Comparison of ENCODE assay signal across 10 cellular contexts in genomic region chr17:59423137-59423703, GRCh38.
DNase-seq lines count a peak whose midpoint lies in the region; TF ChIP-seq lines count a peak whose summit lies in the region.
"Had no signal": no experiment of that assay in that cellular context is flagged by ENCODE, and none has a peak within 500 bp of the region (broad histone marks: within the 10 kb centered on the region; RNA-seq: fewer than 3 reads in every experiment).

No MANE protein-coding gene starts in this region.

- H3K27ac Mint-ChIP-seq in Calu3 (ENCODE audit: unreplicated experiment), result no peak overlapping the region

- no peaks in the 10 kb centered on the region for H3K9me3 ChIP-seq in SK-N-SH
- no peaks in the 10 kb centered on the region for H3K9me3 ChIP-seq in parathyroid adenoma (ENCODE audit: control insufficient read depth, low read length)

- H3K9ac ChIP-seq in SK-N-SH (no peak overlapping the region), parathyroid adenoma (peak overlapping the region; percentile 9)

- WGBS in SK-N-SH (ENCODE audit: low lambda C conversion rate), result 39% methylated on average over 9 of the region's 9 CpGs

- H3K4me3 Mint-ChIP-seq in Calu3 (ENCODE audit: low read depth, unreplicated experiment), result no peak overlapping the region

- no peaks in the 10 kb centered on the region for H3K36me3 ChIP-seq in SK-N-SH (replicated peaks in 1 of 2; ENCODE audit: control insufficient read depth in 1 of 2, insufficient read depth in 2 of 2, low read length in 1 of 2)
- no peaks in the 10 kb centered on the region for H3K36me3 ChIP-seq in parathyroid adenoma (ENCODE audit: control insufficient read depth, insufficient read depth, low read length)

- POLR2A ChIA-PET in SK-N-SH (lab: Yijun Ruan, JAX), result interaction anchor here (1.1 kb wide), 1 partner anchor 38 kb away, joined by 3 read pairs; no protein-coding TSS in a partner anchor

- CTCF ChIA-PET in Calu3 (lab: Charles Lee), result interaction anchor here (1.2 kb wide), 1 partner anchor 195 kb away, joined by 4 read pairs; no protein-coding TSS in a partner anchor
- CTCF ChIA-PET in SK-N-SH (lab: Yijun Ruan, JAX), result interaction anchor here (1.1 to 27.0 kb wide), 10 partner anchors 16 to 135 kb away, joined by 3 to 569 read pairs (median 4); partner anchors contain the start of gene YPEL2

- H2AFZ ChIP-seq in SK-N-SH (ENCODE audit: low read depth) (no peak overlapping the region), parathyroid adenoma (peak overlapping the region; percentile 88)

- TF ChIP-seq RAD21 in SK-N-SH (IDR thresholded peaks at IDR 0.05; ENCODE audit: low read length), result no peak

- H3K4me3 ChIP-seq in SK-N-SH (ENCODE audit: low read depth in 2 of 2, low read length in 1 of 2), result no peak overlapping the region
- H3K4me3 ChIP-seq in fibroblast of the aortic adventitia (ENCODE audit: low read depth, low read length), result no peak overlapping the region
- H3K4me3 ChIP-seq in parathyroid adenoma (ENCODE audit: low read depth, low read length), result no peak overlapping the region
- H3K4me3 ChIP-seq: skin epidermis had no signal

- H3K9me3 Mint-ChIP-seq in Calu3 (ENCODE audit: low read depth, unreplicated experiment), result no peaks in the 10 kb centered on the region

- in situ Hi-C loops in GM13976 (cut with MboI; ENCODE audit: low sequenced_read_pairs, unreplicated experiment), result no loop called here

- TF ChIP-seq CTCF in Calu3 (IDR thresholded peaks at IDR 0.05; ENCODE audit: unreplicated experiment) (no peak), SK-N-SH (IDR thresholded peaks at IDR 0.05) (no peak), fibroblast of the aortic adventitia (IDR thresholded peaks at IDR 0.05; ENCODE audit: insufficient read depth, low read length) (no peak), parathyroid adenoma (IDR thresholded peaks at IDR 0.05) (no peak), GM13976 (IDR thresholded peaks at IDR 0.05; ENCODE audit: borderline replicate concordance, control extremely low read depth, extremely low read depth, insufficient read depth, missing control alignments) (no peak)

- peaks cover 13 to 58% of the 10 kb centered on the region in 2 experiments for H3K4me1 ChIP-seq in SK-N-SH (ENCODE audit: control insufficient read depth in 1 of 2, insufficient read depth in 2 of 2, low read depth in 1 of 2, low read length in 1 of 2)
- H3K4me1 ChIP-seq in parathyroid adenoma, result peaks cover 74% of the 10 kb centered on the region

- no peaks in the 10 kb centered on the region for H3K36me3 Mint-ChIP-seq in Calu3 (ENCODE audit: insufficient read depth, unreplicated experiment)

- H3K79me2 ChIP-seq in SK-N-SH (ENCODE audit: insufficient read depth) (no peaks in the 10 kb centered on the region), parathyroid adenoma (no peaks in the 10 kb centered on the region)

- H3K27ac ChIP-seq in SK-N-SH (ENCODE audit: low read depth in 2 of 2, low read length in 1 of 2), result peak overlapping the region; percentile 3 to 16; a peak in 1 of 4 replicates
- H3K27ac ChIP-seq in parathyroid adenoma, result peak overlapping the region; percentile 86

- H3F3A ChIP-seq in SK-N-SH (replicated peaks; ENCODE audit: insufficient read depth), result peaks cover 17% of the 10 kb centered on the region

- H3K4me1 Mint-ChIP-seq in Calu3 (ENCODE audit: low read depth, unreplicated experiment), result no peaks in the 10 kb centered on the region

- H3K27me3 ChIP-seq in SK-N-SH (ENCODE audit: insufficient read depth) (no peaks in the 10 kb centered on the region), parathyroid adenoma (ENCODE audit: control insufficient read depth, insufficient read depth, low read length) (no peaks in the 10 kb centered on the region)

- DNase-seq in Calu3 (peak; percentile 9), SK-N-SH (no peak), fibroblast of the aortic adventitia (ENCODE audit: low read depth) (peak; percentile 96), NCI-H128 (lab: John Stamatoyannopoulos, UW; ENCODE audit: unreplicated experiment) (no peak), retina (no peak), NCI-H524 (lab: John Stamatoyannopoulos, UW) (no peak), GM13976 (ENCODE audit: low spot score) (no peak)
- DNase-seq: DMS153 had no signal

- no peaks in the 10 kb centered on the region for H3K9me2 ChIP-seq in SK-N-SH

- intact Hi-C loops in Calu3 (cut with micrococcal nuclease; ENCODE audit: unreplicated experiment), result no loop called here

- H3K4me2 ChIP-seq in SK-N-SH (no peak overlapping the region), parathyroid adenoma (ENCODE audit: low read length) (peak overlapping the region; percentile 46)

- H3K27me3 Mint-ChIP-seq in Calu3 (ENCODE audit: unreplicated experiment), result peaks cover 13% of the 10 kb centered on the region

- H4K20me1 ChIP-seq in SK-N-SH (ENCODE audit: insufficient read depth), result no peaks in the 10 kb centered on the region

- BruUV-seq in Calu3 (replicated peaks; lab: Mats Ljungman, UMichigan), result no TSS peak

- TF ChIP-seq EP300 in SK-N-SH (IDR thresholded peaks at IDR 0.05; ENCODE audit: borderline replicate concordance in 1 of 2, low read depth in 1 of 2, low read length in 1 of 2), result no peak

TF ChIP-seq in SK-N-SH, 30 proteins besides CTCF, POLR2A, EP300 and RAD21:
- TF ChIP-seq JUND (IDR thresholded peaks at IDR 0.05), result 0 out of 2 replicates have a peak, but pooled peaks have one; percentile 12
- TF ChIP-seq YY1 (IDR thresholded peaks at IDR 0.05; ENCODE audit: low read depth), result no peak
- TF ChIP-seq CHD2 (IDR thresholded peaks at IDR 0.05; ENCODE audit: low read length, partially characterized antibody), result no peak
- TF ChIP-seq TCF12 (IDR thresholded peaks at IDR 0.05), result 0 out of 2 replicates have a peak, but pooled peaks have one; percentile 15
- peak; percentile 33; the same call in 1 of the 2 replicates for TF ChIP-seq FOSL2 (IDR thresholded peaks at IDR 0.05; ENCODE audit: borderline replicate concordance, low read depth)

Comparison
In these comparisons a context has a peak if more than half of its experiments do, and no peak if none do; other contexts are left out.
1. DNase-seq: peak in Calu3 (single experiment) and fibroblast of the aortic adventitia (single experiment); none in SK-N-SH (single experiment), NCI-H128 (single experiment), retina (single experiment), NCI-H524 (0 of 2) and GM13976 (single experiment).